Comparison of ENCODE assay signal across 8 cellular contexts in genomic region chr4:128393111-128393704, GRCh38.
DNase-seq lines count a peak whose midpoint lies in the region; ATAC-seq, FAIRE-seq and TF ChIP-seq lines count a peak whose summit lies in the region.

No MANE protein-coding gene starts in this region.

- H3K9me3 ChIP-seq in adipocyte (ENCODE audit: control insufficient read depth, low read length) = no peaks in the 10 kb centered on the region

- no peak for TF ChIP-seq POLR2A in H54 (IDR thresholded peaks at IDR 0.05; ENCODE audit: low read depth, low read length)

- peak overlapping the region; percentile 11 for H3K9ac ChIP-seq in adipocyte (ENCODE audit: low read length)

- no peak for TF ChIP-seq CTCF in omental fat pad (IDR thresholded peaks at IDR 0.05)

- H3K4me1 ChIP-seq in adipocyte (ENCODE audit: control insufficient read depth, insufficient read depth, low read length) = peaks cover 47% of the 10 kb centered on the region

- H3K4me3 ChIP-seq in adipocyte (ENCODE audit: low read length) = no peak overlapping the region

- peak; percentile 33 for FAIRE-seq in HTR-8/SVneo (lab: Jason Lieb, UNC)
- no peak for FAIRE-seq in H54 (lab: Jason Lieb, UNC)

- H3K36me3 ChIP-seq in adipocyte (ENCODE audit: control insufficient read depth, insufficient read depth, low read length, severe bottlenecking) = no peaks in the 10 kb centered on the region

- ATAC-seq in GM18858 (IDR thresholded peaks at IDR 0.05; ENCODE audit: unreplicated experiment) (peak; percentile 73), omental fat pad (ENCODE audit: low FRiP score) (peak; percentile 79), GM19467 (IDR thresholded peaks at IDR 0.05; ENCODE audit: unreplicated experiment) (no peak)

- DNase-seq in HTR-8/SVneo (ENCODE audit: insufficient read length, low spot score) = peak; percentile 42
- peak; percentile 70 for DNase-seq in adipocyte (ENCODE audit: low read depth)
- DNase-seq in omental fat pad (ENCODE audit: low spot score) = no peak
- no peak for DNase-seq in H54 (ENCODE audit: insufficient read length, low spot score)
- no peak for DNase-seq in NK-92 (lab: John Stamatoyannopoulos, UW; ENCODE audit: unreplicated experiment)
- no peak for DNase-seq in activated CD8-positive, alpha-beta memory T cell treated with anti-CD3 and anti-CD28 coated beads, Interleukin-2, amount 50 U/mL, for 4 hours

- H3K27me3 ChIP-seq in adipocyte (replicated peaks; ENCODE audit: control insufficient read depth, insufficient read depth, low read length) = no peaks in the 10 kb centered on the region

Comparison
In these comparisons a context has a peak if more than half of its experiments do, and no peak if none do; other contexts are left out.
1. DNase-seq: peak in HTR-8/SVneo (single experiment) and adipocyte (single experiment); none in omental fat pad (single experiment), H54 (single experiment), NK-92 (single experiment) and activated CD8-positive, alpha-beta memory T cell treated with anti-CD3 and anti-CD28 coated beads, Interleukin-2, amount 50 U/mL, for 4 hours (single experiment).